ENCODE assay signal across 8 cellular contexts in the genomic region with DNA sequence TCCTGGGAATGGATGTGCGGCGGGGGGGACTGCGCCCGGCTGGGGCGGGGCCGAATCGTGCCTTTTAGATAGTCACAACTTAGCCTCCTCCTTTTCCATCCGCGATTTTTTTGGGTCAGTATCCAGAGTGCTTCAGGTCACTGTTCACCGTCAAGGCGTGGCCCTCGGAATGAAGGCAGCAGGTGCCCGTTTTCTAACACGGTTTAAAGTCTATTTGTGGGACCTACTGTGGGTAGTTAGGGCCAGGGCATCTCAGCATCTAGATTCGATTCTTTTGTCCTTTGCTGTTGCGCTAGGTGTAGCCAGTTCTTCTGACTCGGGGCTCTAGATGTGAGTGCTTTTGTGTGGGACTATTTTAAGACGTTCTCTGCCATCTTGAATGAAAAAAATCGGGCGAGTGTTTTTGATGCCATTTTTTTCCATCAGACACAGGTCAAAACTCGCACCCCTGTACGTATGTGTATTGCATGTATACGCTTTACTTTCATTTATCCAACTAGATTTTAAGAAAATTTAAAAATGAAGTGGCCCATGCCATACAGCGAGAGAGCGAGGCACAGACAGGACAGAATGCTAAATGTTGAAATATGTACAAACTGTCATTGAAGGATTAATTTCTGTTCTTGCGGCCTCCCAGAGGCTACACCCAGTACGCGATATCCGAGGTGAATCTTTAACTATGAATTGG.
DNase-seq lines count a peak whose midpoint lies in the region; ATAC-seq and TF ChIP-seq lines count a peak whose summit lies in the region.

No MANE protein-coding gene starts in this region.

- peak; percentile 4 to 37 for DNase-seq in stimulated activated CD4-positive, alpha-beta T cell treated with anti-CD3 and anti-CD28 coated beads, Interleukin-1b, Interleukin-23, amount 100 ng/mL, for 4 hours (ENCODE audit: low read depth in 2 of 2)
- no peak for DNase-seq in stimulated activated CD4-positive, alpha-beta T cell treated with anti-CD3 and anti-CD28 coated beads, Interleukin-12 subunit alpha, Interleukin-12 subunit beta, amount 100 ng/mL, for 4 hours
- DNase-seq in NOMO-1 treated with DMSO at 0.1 percent for 48 hours (lab: John Stamatoyannopoulos, UW; ENCODE audit: unreplicated experiment) (peak; percentile 42), astrocyte of the cerebellum (ENCODE audit: low read depth) (peak; percentile 11), iris pigment epithelial cell (ENCODE audit: low read depth) (peak; percentile 65)
- peak; percentile 14 to 15 for DNase-seq in stimulated activated CD8-positive, alpha-beta memory T cell treated with anti-CD3 and anti-CD28 coated beads, Interleukin-2, amount 100 ng/mL, for 48 hours (ENCODE audit: low read depth in 2 of 2)

- in situ Hi-C loops in astrocyte of the cerebellum (cut with HindIII; ENCODE audit: low sequenced_read_pairs) = no loop called here

- ATAC-seq in HG03521 (IDR thresholded peaks at IDR 0.05; ENCODE audit: unreplicated experiment) (peak; percentile 1), GM18517 (IDR thresholded peaks at IDR 0.05; ENCODE audit: unreplicated experiment) (no peak)

- no peak for TF ChIP-seq CTCF in astrocyte of the cerebellum (IDR thresholded peaks at IDR 0.05; ENCODE audit: low read depth, low read length, missing control alignments)

- H3K4me3 ChIP-seq in astrocyte of the cerebellum (ENCODE audit: low read depth, low read length) = peak overlapping the region; percentile 86
